2 cellular contexts compared by ENCODE assay signal in the genomic region with DNA sequence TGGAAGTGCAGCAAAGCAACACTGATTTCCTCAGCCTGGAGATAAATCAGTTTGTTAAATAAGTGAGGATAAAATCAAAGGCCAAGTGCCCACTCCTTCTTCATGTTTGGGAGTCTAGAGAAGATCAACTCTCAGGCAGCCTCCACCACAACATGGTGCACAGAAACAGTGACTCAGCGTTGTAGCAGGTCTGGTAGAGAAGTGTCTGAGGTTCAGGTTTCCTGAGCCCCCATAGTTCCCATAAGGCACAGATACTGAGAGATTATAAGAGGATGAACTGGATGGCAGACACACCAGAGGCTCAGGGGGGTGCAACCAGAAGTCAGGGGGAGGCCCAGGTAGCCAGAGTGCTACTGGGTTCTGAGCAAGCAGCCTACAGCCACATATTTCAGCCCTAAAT.
TF ChIP-seq lines count a peak whose summit lies in the region.

No MANE protein-coding gene starts in this region.

TF ChIP-seq in IMR-90, 13 proteins besides CTCF, POLR2A, EP300 and RAD21:
- TF ChIP-seq FOS (IDR thresholded peaks at IDR 0.05; ENCODE audit: low read depth, low read length) (0 out of 2 replicates have a peak, but pooled peaks have one; percentile 8), NFE2L2 (IDR thresholded peaks at IDR 0.05; ENCODE audit: low read depth, low read length) (peak; percentile 82), MAFK (IDR thresholded peaks at IDR 0.05; ENCODE audit: low read depth, low read length) (peak; percentile 29; the same call in 1 of the 2 replicates), RCOR1 (IDR thresholded peaks at IDR 0.05; ENCODE audit: insufficient replicate concordance, low read length) (no peak)

TF ChIP-seq in K562, 482 proteins besides CTCF, POLR2A, EP300 and RAD21:
- no peak for TF ChIP-seq NEUROD1 (IDR thresholded peaks at IDR 0.05; ENCODE audit: borderline replicate concordance, low read depth, low read length, partially characterized antibody)
- peak; percentile 48; the same call in 1 of the 2 replicates for TF ChIP-seq NFE2 (IDR thresholded peaks at IDR 0.05; ENCODE audit: low read depth)
- no peak for TF ChIP-seq PTRF (tag; IDR thresholded peaks at IDR 0.05)
- no peak for TF ChIP-seq RHOXF2B (CRISPR knock-in tag; conservative IDR thresholded peaks at IDR 0.05)
- TF ChIP-seq RBBP5 (IDR thresholded peaks at IDR 0.05; ENCODE audit: borderline replicate concordance, insufficient read depth, low read length, poor library complexity, severe bottlenecking): no peak
- TF ChIP-seq, protein P1, sequence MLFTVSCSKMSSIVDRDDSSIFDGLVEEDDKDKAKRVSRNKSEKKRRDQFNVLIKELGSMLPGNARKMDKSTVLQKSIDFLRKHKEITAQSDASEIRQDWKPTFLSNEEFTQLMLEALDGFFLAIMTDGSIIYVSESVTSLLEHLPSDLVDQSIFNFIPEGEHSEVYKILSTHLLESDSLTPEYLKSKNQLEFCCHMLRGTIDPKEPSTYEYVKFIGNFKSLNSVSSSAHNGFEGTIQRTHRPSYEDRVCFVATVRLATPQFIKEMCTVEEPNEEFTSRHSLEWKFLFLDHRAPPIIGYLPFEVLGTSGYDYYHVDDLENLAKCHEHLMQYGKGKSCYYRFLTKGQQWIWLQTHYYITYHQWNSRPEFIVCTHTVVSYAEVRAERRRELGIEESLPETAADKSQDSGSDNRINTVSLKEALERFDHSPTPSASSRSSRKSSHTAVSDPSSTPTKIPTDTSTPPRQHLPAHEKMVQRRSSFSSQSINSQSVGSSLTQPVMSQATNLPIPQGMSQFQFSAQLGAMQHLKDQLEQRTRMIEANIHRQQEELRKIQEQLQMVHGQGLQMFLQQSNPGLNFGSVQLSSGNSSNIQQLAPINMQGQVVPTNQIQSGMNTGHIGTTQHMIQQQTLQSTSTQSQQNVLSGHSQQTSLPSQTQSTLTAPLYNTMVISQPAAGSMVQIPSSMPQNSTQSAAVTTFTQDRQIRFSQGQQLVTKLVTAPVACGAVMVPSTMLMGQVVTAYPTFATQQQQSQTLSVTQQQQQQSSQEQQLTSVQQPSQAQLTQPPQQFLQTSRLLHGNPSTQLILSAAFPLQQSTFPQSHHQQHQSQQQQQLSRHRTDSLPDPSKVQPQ (CRISPR knock-in tag; IDR thresholded peaks at IDR 0.05; ENCODE audit: borderline replicate concordance): no peak
- peak; percentile 27; the same call in 1 of the 2 replicates for TF ChIP-seq MAFG (tag; conservative IDR thresholded peaks at IDR 0.05)
- no peak for TF ChIP-seq ZSCAN32 (CRISPR knock-in tag; IDR thresholded peaks at IDR 0.05)
- no peak for TF ChIP-seq BDP1 (IDR thresholded peaks at IDR 0.05; ENCODE audit: insufficient read depth, insufficient read length)
- no peak for TF ChIP-seq OTX1 (CRISPR knock-in tag; IDR thresholded peaks at IDR 0.05)
- TF ChIP-seq EWSR1 (IDR thresholded peaks at IDR 0.05; ENCODE audit: borderline replicate concordance, low read depth, partially characterized antibody): no peak
- TF ChIP-seq SETDB1 (IDR thresholded peaks at IDR 0.05; ENCODE audit: low read length): no peak
- TF ChIP-seq FOXK1 (CRISPR knock-in tag; IDR thresholded peaks at IDR 0.05; ENCODE audit: borderline replicate concordance): no peak
- no peak for TF ChIP-seq ZFP36 (IDR thresholded peaks at IDR 0.05; ENCODE audit: low read depth, low read length, partially characterized antibody)
- no peak for TF ChIP-seq ZNF785 (CRISPR knock-in tag; IDR thresholded peaks at IDR 0.05)
- peak; percentile 20; the same call in 1 of the 2 replicates for TF ChIP-seq ZNF316 (IDR thresholded peaks at IDR 0.05)
- TF ChIP-seq ZNF445 (CRISPR knock-in tag; IDR thresholded peaks at IDR 0.05; ENCODE audit: low read depth): no peak
- TF ChIP-seq, protein P2, sequence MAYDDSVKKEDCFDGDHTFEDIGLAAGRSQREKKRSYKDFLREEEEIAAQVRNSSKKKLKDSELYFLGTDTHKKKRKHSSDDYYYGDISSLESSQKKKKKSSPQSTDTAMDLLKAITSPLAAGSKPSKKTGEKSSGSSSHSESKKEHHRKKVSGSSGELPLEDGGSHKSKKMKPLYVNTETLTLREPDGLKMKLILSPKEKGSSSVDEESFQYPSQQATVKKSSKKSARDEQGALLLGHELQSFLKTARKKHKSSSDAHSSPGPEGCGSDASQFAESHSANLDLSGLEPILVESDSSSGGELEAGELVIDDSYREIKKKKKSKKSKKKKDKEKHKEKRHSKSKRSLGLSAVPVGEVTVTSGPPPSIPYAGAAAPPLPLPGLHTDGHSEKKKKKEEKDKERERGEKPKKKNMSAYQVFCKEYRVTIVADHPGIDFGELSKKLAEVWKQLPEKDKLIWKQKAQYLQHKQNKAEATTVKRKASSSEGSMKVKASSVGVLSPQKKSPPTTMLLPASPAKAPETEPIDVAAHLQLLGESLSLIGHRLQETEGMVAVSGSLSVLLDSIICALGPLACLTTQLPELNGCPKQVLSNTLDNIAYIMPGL (CRISPR knock-in tag; IDR thresholded peaks at IDR 0.05): no peak
- TF ChIP-seq, protein P3, sequence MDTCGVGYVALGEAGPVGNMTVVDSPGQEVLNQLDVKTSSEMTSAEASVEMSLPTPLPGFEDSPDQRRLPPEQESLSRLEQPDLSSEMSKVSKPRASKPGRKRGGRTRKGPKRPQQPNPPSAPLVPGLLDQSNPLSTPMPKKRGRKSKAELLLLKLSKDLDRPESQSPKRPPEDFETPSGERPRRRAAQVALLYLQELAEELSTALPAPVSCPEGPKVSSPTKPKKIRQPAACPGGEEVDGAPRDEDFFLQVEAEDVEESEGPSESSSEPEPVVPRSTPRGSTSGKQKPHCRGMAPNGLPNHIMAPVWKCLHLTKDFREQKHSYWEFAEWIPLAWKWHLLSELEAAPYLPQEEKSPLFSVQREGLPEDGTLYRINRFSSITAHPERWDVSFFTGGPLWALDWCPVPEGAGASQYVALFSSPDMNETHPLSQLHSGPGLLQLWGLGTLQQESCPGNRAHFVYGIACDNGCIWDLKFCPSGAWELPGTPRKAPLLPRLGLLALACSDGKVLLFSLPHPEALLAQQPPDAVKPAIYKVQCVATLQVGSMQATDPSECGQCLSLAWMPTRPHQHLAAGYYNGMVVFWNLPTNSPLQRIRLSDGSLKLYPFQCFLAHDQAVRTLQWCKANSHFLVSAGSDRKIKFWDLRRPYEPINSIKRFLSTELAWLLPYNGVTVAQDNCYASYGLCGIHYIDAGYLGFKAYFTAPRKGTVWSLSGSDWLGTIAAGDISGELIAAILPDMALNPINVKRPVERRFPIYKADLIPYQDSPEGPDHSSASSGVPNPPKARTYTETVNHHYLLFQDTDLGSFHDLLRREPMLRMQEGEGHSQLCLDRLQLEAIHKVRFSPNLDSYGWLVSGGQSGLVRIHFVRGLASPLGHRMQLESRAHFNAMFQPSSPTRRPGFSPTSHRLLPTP (IDR thresholded peaks at IDR 0.05; ENCODE audit: borderline replicate concordance, extremely low read depth, insufficient read length): no peak
- no peak for TF ChIP-seq HDAC8 (tag; IDR thresholded peaks at IDR 0.05)
- TF ChIP-seq, protein P4, sequence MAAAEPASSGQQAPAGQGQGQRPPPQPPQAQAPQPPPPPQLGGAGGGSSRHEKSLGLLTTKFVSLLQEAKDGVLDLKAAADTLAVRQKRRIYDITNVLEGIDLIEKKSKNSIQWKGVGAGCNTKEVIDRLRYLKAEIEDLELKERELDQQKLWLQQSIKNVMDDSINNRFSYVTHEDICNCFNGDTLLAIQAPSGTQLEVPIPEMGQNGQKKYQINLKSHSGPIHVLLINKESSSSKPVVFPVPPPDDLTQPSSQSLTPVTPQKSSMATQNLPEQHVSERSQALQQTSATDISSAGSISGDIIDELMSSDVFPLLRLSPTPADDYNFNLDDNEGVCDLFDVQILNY (CRISPR knock-in tag; IDR thresholded peaks at IDR 0.05): no peak
- TF ChIP-seq ZNF140 (CRISPR knock-in tag; IDR thresholded peaks at IDR 0.05): no peak
- TF ChIP-seq ZFP30 (CRISPR knock-in tag; IDR thresholded peaks at IDR 0.05; ENCODE audit: borderline replicate concordance): no peak
- no peak for TF ChIP-seq RB1 (IDR thresholded peaks at IDR 0.05; ENCODE audit: low read depth)
- no peak for TF ChIP-seq LARP7 (IDR thresholded peaks at IDR 0.05)
- no peak for TF ChIP-seq DMBX1 (CRISPR knock-in tag; IDR thresholded peaks at IDR 0.05; ENCODE audit: borderline replicate concordance)
- no peak for TF ChIP-seq MAFK (IDR thresholded peaks at IDR 0.05; ENCODE audit: low read length)
- no peak for TF ChIP-seq ZNF644 (tag; IDR thresholded peaks at IDR 0.05; ENCODE audit: low read depth)
- TF ChIP-seq, protein P5, sequence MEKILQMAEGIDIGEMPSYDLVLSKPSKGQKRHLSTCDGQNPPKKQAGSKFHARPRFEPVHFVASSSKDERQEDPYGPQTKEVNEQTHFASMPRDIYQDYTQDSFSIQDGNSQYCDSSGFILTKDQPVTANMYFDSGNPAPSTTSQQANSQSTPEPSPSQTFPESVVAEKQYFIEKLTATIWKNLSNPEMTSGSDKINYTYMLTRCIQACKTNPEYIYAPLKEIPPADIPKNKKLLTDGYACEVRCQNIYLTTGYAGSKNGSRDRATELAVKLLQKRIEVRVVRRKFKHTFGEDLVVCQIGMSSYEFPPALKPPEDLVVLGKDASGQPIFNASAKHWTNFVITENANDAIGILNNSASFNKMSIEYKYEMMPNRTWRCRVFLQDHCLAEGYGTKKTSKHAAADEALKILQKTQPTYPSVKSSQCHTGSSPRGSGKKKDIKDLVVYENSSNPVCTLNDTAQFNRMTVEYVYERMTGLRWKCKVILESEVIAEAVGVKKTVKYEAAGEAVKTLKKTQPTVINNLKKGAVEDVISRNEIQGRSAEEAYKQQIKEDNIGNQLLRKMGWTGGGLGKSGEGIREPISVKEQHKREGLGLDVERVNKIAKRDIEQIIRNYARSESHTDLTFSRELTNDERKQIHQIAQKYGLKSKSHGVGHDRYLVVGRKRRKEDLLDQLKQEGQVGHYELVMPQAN (IDR thresholded peaks at IDR 0.05; ENCODE audit: borderline replicate concordance): no peak
- TF ChIP-seq, protein P6, sequence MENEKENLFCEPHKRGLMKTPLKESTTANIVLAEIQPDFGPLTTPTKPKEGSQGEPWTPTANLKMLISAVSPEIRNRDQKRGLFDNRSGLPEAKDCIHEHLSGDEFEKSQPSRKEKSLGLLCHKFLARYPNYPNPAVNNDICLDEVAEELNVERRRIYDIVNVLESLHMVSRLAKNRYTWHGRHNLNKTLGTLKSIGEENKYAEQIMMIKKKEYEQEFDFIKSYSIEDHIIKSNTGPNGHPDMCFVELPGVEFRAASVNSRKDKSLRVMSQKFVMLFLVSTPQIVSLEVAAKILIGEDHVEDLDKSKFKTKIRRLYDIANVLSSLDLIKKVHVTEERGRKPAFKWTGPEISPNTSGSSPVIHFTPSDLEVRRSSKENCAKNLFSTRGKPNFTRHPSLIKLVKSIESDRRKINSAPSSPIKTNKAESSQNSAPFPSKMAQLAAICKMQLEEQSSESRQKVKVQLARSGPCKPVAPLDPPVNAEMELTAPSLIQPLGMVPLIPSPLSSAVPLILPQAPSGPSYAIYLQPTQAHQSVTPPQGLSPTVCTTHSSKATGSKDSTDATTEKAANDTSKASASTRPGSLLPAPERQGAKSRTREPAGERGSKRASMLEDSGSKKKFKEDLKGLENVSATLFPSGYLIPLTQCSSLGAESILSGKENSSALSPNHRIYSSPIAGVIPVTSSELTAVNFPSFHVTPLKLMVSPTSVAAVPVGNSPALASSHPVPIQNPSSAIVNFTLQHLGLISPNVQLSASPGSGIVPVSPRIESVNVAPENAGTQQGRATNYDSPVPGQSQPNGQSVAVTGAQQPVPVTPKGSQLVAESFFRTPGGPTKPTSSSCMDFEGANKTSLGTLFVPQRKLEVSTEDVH (IDR thresholded peaks at IDR 0.05; ENCODE audit: low read depth, partially characterized antibody): no peak
- TF ChIP-seq, protein P7, sequence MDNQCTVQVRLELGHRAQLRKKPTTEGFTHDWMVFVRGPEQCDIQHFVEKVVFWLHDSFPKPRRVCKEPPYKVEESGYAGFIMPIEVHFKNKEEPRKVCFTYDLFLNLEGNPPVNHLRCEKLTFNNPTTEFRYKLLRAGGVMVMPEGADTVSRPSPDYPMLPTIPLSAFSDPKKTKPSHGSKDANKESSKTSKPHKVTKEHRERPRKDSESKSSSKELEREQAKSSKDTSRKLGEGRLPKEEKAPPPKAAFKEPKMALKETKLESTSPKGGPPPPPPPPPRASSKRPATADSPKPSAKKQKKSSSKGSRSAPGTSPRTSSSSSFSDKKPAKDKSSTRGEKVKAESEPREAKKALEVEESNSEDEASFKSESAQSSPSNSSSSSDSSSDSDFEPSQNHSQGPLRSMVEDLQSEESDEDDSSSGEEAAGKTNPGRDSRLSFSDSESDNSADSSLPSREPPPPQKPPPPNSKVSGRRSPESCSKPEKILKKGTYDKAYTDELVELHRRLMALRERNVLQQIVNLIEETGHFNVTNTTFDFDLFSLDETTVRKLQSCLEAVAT (IDR thresholded peaks at IDR 0.05): no peak
- TF ChIP-seq NONO (IDR thresholded peaks at IDR 0.05; ENCODE audit: low read depth in 2 of 2, low read length in 1 of 2): no peak
- peak; percentile 53 for TF ChIP-seq C11orf30 (IDR thresholded peaks at IDR 0.05; ENCODE audit: low read depth)
- TF ChIP-seq, protein P8, sequence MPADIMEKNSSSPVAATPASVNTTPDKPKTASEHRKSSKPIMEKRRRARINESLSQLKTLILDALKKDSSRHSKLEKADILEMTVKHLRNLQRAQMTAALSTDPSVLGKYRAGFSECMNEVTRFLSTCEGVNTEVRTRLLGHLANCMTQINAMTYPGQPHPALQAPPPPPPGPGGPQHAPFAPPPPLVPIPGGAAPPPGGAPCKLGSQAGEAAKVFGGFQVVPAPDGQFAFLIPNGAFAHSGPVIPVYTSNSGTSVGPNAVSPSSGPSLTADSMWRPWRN (IDR thresholded peaks at IDR 0.05; ENCODE audit: low read depth): no peak
TF ChIP-seq in K562: peak in this region for 4.
